1 cellular context compared by ENCODE assay signal in the genomic region with DNA sequence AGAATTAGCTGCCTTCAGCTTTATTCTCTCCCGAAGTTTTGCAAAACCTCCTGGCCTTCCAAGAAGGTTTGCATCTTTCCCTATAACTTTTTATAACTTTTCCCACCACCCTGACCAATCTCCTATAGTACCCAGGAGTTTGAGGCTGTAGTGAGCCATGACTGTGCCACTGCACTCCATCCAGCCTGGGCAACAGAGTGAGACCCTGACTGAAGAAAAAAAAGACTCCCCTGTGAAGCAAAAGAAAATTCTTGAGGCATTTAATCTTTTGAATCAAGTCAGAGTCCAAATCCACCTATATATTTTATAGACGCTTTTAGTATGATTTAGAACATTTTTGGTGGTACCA.
TF ChIP-seq lines count a peak whose summit lies in the region.

No MANE protein-coding gene starts in this region.

TF ChIP-seq in SK-N-SH treated with all-trans-retinoic acid at 6 μM for 48 hours, 23 proteins besides CTCF, POLR2A, EP300 and RAD21 (continued from another document):
- TF ChIP-seq, protein P1, sequence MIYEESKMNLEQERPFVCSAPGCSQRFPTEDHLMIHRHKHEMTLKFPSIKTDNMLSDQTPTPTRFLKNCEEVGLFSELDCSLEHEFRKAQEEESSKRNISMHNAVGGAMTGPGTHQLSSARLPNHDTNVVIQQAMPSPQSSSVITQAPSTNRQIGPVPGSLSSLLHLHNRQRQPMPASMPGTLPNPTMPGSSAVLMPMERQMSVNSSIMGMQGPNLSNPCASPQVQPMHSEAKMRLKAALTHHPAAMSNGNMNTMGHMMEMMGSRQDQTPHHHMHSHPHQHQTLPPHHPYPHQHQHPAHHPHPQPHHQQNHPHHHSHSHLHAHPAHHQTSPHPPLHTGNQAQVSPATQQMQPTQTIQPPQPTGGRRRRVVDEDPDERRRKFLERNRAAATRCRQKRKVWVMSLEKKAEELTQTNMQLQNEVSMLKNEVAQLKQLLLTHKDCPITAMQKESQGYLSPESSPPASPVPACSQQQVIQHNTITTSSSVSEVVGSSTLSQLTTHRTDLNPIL (CRISPR knock-in tag; IDR thresholded peaks at IDR 0.05; ENCODE audit: low read depth) = no peak
- TF ChIP-seq ARNTL (CRISPR knock-in tag; IDR thresholded peaks at IDR 0.05; ENCODE audit: borderline replicate concordance, low read depth) (no peak), TOX (CRISPR knock-in tag; IDR thresholded peaks at IDR 0.05; ENCODE audit: borderline replicate concordance) (no peak)
